21 cellular contexts compared by ENCODE assay signal in the genomic region with DNA sequence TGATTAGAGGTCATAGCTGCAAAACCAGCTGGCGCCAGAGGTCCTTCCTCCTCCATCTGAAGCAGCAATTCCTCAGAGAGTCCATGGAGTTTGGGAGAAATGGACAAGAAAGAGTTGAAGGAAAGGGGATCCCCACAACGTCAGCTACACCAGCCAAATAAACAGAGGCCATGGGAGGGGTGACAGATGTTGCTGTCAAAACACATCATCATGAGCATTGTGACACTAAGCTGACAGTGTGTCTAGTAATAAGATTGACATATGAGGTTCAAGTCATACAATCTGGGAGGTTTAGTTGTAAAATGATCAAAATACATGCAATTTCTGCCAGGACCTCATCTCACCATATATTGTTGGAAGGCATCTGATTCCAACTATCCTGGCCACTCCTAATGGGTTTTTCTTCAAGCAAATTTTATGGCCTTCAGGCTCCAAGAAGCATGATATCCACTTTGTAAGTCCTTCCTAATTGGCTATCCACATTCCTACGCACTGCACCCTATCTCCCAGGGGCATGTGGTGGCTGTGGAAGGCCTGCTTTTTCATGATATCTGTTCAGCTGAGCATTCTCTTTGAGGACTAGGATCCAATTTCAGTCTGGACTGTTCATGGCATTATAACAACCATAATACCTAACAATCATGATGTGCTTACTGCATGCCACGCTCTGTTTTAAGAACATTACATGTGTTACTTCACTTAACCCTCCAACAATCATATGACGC.
"Had no signal": no experiment of that assay in that cellular context is flagged by ENCODE, and none has a peak within 500 bp of the region (broad histone marks: within the 10 kb centered on the region; RNA-seq: fewer than 3 reads in every experiment).

No MANE protein-coding gene starts in this region.

- ATAC-seq: heart right ventricle; lower lobe of right lung; mucosa of descending colon; stimulated activated naive B cell treated with anti-CD40 and anti-IgM and Interleukin-4, amounts not matched to agents 10 μg/mL and 1 μg/mL and 100 μg/mL, for 72 hours had no signal

- H3K9me3 Mint-ChIP-seq: activated CD4-positive, alpha-beta memory T cell treated with anti-CD3 and anti-CD28 coated beads for 36 hours; activated T-cell treated with anti-CD3 and anti-CD28 coated beads, Interleukin-2, amount 50 U/mL, for 4 hours; activated T-helper 2 cell treated with anti-CD3 and anti-CD28 coated beads, Interferon-gamma antibody, Interleukin-2, Interleukin-4, amounts not matched to agents 10 μg/mL and 5 μg/mL and 100 μg/mL, durations not matched to agents 14 hours and 24 hours and 36 hours; stimulated activated naive B cell treated with anti-CD40 and anti-IgM and Interleukin-4, amounts not matched to agents 10 μg/mL and 1 μg/mL and 100 μg/mL, for 72 hours had no signal

- H3K4me3 Mint-ChIP-seq: activated CD4-positive, alpha-beta memory T cell treated with anti-CD3 and anti-CD28 coated beads for 36 hours; activated naive CD8-positive, alpha-beta T cell; activated T-cell treated with anti-CD3 and anti-CD28 coated beads, Interleukin-2, amount 50 U/mL, for 4 hours; stimulated activated naive B cell treated with anti-CD40 and anti-IgM and Interleukin-4, amounts not matched to agents 10 μg/mL and 1 μg/mL and 100 μg/mL, for 72 hours had no signal

- H3K27ac Mint-ChIP-seq: activated CD4-positive, alpha-beta memory T cell treated with anti-CD3 and anti-CD28 coated beads for 36 hours; activated naive CD8-positive, alpha-beta T cell; activated T-helper 2 cell treated with anti-CD3 and anti-CD28 coated beads, Interferon-gamma antibody, Interleukin-2, Interleukin-4, amounts not matched to agents 10 μg/mL and 5 μg/mL and 100 μg/mL, durations not matched to agents 14 hours and 24 hours and 36 hours; progenitor cell of endocrine pancreas; stimulated activated naive B cell treated with anti-CD40 and anti-IgM and Interleukin-4, amounts not matched to agents 10 μg/mL and 1 μg/mL and 100 μg/mL, for 72 hours had no signal

- H3K36me3 Mint-ChIP-seq: activated CD4-positive, alpha-beta memory T cell treated with anti-CD3 and anti-CD28 coated beads for 36 hours; activated naive CD8-positive, alpha-beta T cell; stimulated activated naive B cell treated with anti-CD40 and anti-IgM and Interleukin-4, amounts not matched to agents 10 μg/mL and 1 μg/mL and 100 μg/mL, for 72 hours had no signal

- DNase-seq: activated CD4-positive, alpha-beta memory T cell treated with anti-CD3 and anti-CD28 coated beads for 36 hours; activated CD4-positive, alpha-beta T cell treated with anti-CD3 and anti-CD28 coated beads for 48 hours; activated naive CD4-positive, alpha-beta T cell; activated T-cell treated with anti-CD3 and anti-CD28 coated beads, Interleukin-2, amount 50 U/mL, for 4 hours; adrenal gland; brain microvascular endothelial cell; central memory CD4-positive, alpha-beta T cell; dorsolateral prefrontal cortex; heart right ventricle; kidney; lower lobe of right lung; mesendoderm; mucosa of descending colon; retina; sigmoid colon; stimulated activated CD4-positive, alpha-beta T cell treated with anti-CD3 and anti-CD28 coated beads, Interleukin-15, amount 100 ng/mL, for 24 hours; stimulated activated naive B cell treated with anti-CD40 and anti-IgM and Interleukin-4, amounts not matched to agents 10 μg/mL and 1 μg/mL and 100 μg/mL, for 72 hours; transverse colon had no signal

- H3K27me3 Mint-ChIP-seq: activated CD4-positive, alpha-beta memory T cell treated with anti-CD3 and anti-CD28 coated beads for 36 hours; progenitor cell of endocrine pancreas had no signal

- H3K4me1 Mint-ChIP-seq: stimulated activated naive B cell treated with anti-CD40 and anti-IgM and Interleukin-4, amounts not matched to agents 10 μg/mL and 1 μg/mL and 100 μg/mL, for 72 hours had no signal
